1 cellular context compared by ENCODE assay signal in genomic region chr20:49187330-49188100, GRCh38.
A peak's percentile ranks its signal among the peaks of the same experiment; 100 is the strongest.
TF ChIP-seq lines count a peak whose summit lies in the region.

No MANE protein-coding gene starts in this region.

TF ChIP-seq in HepG2, 621 proteins besides CTCF, POLR2A, EP300 and RAD21 (continued from another document and continues in another):
- TF ChIP-seq AKNA (CRISPR knock-in tag; IDR thresholded peaks at IDR 0.05; ENCODE audit: borderline replicate concordance) (0 out of 2 replicates have a peak, but pooled peaks have one; percentile 42), PCBP1 (IDR thresholded peaks at IDR 0.05; ENCODE audit: borderline replicate concordance, low read depth, low read length) (peak; percentile 36; the same call in 1 of the 2 replicates), ZNF577 (CRISPR knock-in tag; IDR thresholded peaks at IDR 0.05; ENCODE audit: borderline replicate concordance, low read depth) (peak; percentile 29; the same call in 1 of the 2 replicates), ZNF441 (CRISPR knock-in tag; IDR thresholded peaks at IDR 0.05; ENCODE audit: borderline replicate concordance) (no peak), ZNF878 (CRISPR knock-in tag; IDR thresholded peaks at IDR 0.05) (0 out of 2 replicates have a peak, but pooled peaks have one; percentile 8), NKX3-1 (CRISPR knock-in tag; IDR thresholded peaks at IDR 0.05) (0 out of 2 replicates have a peak, but pooled peaks have one; percentile 23), SIN3A (IDR thresholded peaks at IDR 0.05; ENCODE audit: borderline replicate concordance, low read depth, low read length) (0 out of 2 replicates have a peak, but pooled peaks have one; percentile 8), THYN1 (CRISPR knock-in tag; IDR thresholded peaks at IDR 0.05; ENCODE audit: borderline replicate concordance, low read depth) (no peak), ZFP41 (CRISPR knock-in tag; IDR thresholded peaks at IDR 0.05; ENCODE audit: borderline replicate concordance) (peak; percentile 82; the same call in 1 of the 2 replicates), MLLT10 (CRISPR knock-in tag; IDR thresholded peaks at IDR 0.05) (peak; percentile 84; the same call in 1 of the 2 replicates), SIN3B (IDR thresholded peaks at IDR 0.05; ENCODE audit: low read length) (0 out of 2 replicates have a peak, but pooled peaks have one; percentile 3), SMAD9 (CRISPR knock-in tag; IDR thresholded peaks at IDR 0.05) (0 out of 2 replicates have a peak, but pooled peaks have one; percentile 37), SIX1 (CRISPR knock-in tag; IDR thresholded peaks at IDR 0.05; ENCODE audit: borderline replicate concordance) (no peak), ETV5 (CRISPR knock-in tag; IDR thresholded peaks at IDR 0.05; ENCODE audit: borderline replicate concordance) (0 out of 2 replicates have a peak, but pooled peaks have one; percentile 26), ZNF747 (CRISPR knock-in tag; IDR thresholded peaks at IDR 0.05; ENCODE audit: borderline replicate concordance) (peak; percentile 56; the same call in 1 of the 2 replicates), SMAD1 (CRISPR knock-in tag; IDR thresholded peaks at IDR 0.05; ENCODE audit: borderline replicate concordance, low read depth) (0 out of 2 replicates have a peak, but pooled peaks have one; percentile 81), ZBTB1 (CRISPR knock-in tag; IDR thresholded peaks at IDR 0.05; ENCODE audit: borderline replicate concordance) (no peak), ZSCAN31 (CRISPR knock-in tag; IDR thresholded peaks at IDR 0.05; ENCODE audit: low read depth) (0 out of 2 replicates have a peak, but pooled peaks have one; percentile 3), ZHX2 (IDR thresholded peaks at IDR 0.05; ENCODE audit: low read depth) (no peak), ZHX2 (CRISPR knock-in tag; IDR thresholded peaks at IDR 0.05; ENCODE audit: borderline replicate concordance) (0 out of 2 replicates have a peak, but pooled peaks have one; percentile 8), TCF7 (IDR thresholded peaks at IDR 0.05; ENCODE audit: low read depth) (peak; percentile 22; the same call in 1 of the 2 replicates), TMF1 (CRISPR knock-in tag; IDR thresholded peaks at IDR 0.05; ENCODE audit: low read depth) (no peak), ETS1 (CRISPR knock-in tag; IDR thresholded peaks at IDR 0.05) (0 out of 2 replicates have a peak, but pooled peaks have one; percentile 19), ZFP90 (CRISPR knock-in tag; IDR thresholded peaks at IDR 0.05; ENCODE audit: borderline replicate concordance) (0 out of 2 replicates have a peak, but pooled peaks have one; percentile 4), KDM5B (CRISPR knock-in tag; IDR thresholded peaks at IDR 0.05; ENCODE audit: borderline replicate concordance) (0 out of 2 replicates have a peak, but pooled peaks have one; percentile 13), ZNF30 (CRISPR knock-in tag; IDR thresholded peaks at IDR 0.05) (0 out of 2 replicates have a peak, but pooled peaks have one; percentile 67), THAP11 (CRISPR knock-in tag; IDR thresholded peaks at IDR 0.05) (0 out of 2 replicates have a peak, but pooled peaks have one; percentile 1), PAX8 (CRISPR knock-in tag; IDR thresholded peaks at IDR 0.05; ENCODE audit: borderline replicate concordance) (no peak), MXI1 (IDR thresholded peaks at IDR 0.05; ENCODE audit: borderline replicate concordance, low read depth, low read length) (0 out of 3 replicates have a peak, but pooled peaks have one; percentile 3), ZNF773 (CRISPR knock-in tag; IDR thresholded peaks at IDR 0.05; ENCODE audit: borderline replicate concordance) (peak; percentile 79; the same call in 1 of the 2 replicates), ELF4 (CRISPR knock-in tag; IDR thresholded peaks at IDR 0.05; ENCODE audit: borderline replicate concordance) (peak; percentile 62; the same call in 1 of the 2 replicates), ZNF337 (CRISPR knock-in tag; IDR thresholded peaks at IDR 0.05; ENCODE audit: borderline replicate concordance, low read depth) (no peak)
- TF ChIP-seq, protein P1, sequence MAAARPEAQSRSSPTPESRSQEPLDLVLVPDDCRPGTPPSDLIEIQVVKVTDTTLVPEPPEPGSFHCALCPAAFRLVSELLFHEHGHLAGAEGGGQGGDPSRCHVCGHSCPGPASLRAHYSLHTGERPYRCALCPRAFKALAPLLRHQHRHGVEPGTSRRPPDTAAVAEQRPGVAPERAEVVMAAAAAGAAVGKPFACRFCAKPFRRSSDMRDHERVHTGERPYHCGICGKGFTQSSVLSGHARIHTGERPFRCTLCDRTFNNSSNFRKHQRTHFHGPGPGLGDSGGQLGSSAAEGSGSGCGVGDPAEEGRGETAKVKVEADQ (CRISPR knock-in tag; IDR thresholded peaks at IDR 0.05; ENCODE audit: borderline replicate concordance) = no peak
- TF ChIP-seq, protein P2, sequence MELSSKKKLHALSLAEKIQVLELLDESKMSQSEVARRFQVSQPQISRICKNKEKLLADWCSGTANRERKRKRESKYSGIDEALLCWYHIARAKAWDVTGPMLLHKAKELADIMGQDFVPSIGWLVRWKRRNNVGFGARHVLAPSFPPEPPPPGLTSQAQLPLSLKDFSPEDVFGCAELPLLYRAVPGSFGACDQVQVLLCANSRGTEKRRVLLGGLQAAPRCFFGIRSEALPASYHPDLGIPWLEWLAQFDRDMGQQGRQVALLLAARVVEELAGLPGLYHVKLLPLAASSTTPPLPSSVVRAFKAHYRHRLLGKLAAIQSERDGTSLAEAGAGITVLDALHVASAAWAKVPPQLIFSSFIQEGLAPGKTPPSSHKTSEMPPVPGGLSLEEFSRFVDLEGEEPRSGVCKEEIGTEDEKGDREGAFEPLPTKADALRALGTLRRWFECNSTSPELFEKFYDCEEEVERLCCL (CRISPR knock-in tag; IDR thresholded peaks at IDR 0.05; ENCODE audit: borderline replicate concordance) = no peak
- TF ChIP-seq, protein P3, sequence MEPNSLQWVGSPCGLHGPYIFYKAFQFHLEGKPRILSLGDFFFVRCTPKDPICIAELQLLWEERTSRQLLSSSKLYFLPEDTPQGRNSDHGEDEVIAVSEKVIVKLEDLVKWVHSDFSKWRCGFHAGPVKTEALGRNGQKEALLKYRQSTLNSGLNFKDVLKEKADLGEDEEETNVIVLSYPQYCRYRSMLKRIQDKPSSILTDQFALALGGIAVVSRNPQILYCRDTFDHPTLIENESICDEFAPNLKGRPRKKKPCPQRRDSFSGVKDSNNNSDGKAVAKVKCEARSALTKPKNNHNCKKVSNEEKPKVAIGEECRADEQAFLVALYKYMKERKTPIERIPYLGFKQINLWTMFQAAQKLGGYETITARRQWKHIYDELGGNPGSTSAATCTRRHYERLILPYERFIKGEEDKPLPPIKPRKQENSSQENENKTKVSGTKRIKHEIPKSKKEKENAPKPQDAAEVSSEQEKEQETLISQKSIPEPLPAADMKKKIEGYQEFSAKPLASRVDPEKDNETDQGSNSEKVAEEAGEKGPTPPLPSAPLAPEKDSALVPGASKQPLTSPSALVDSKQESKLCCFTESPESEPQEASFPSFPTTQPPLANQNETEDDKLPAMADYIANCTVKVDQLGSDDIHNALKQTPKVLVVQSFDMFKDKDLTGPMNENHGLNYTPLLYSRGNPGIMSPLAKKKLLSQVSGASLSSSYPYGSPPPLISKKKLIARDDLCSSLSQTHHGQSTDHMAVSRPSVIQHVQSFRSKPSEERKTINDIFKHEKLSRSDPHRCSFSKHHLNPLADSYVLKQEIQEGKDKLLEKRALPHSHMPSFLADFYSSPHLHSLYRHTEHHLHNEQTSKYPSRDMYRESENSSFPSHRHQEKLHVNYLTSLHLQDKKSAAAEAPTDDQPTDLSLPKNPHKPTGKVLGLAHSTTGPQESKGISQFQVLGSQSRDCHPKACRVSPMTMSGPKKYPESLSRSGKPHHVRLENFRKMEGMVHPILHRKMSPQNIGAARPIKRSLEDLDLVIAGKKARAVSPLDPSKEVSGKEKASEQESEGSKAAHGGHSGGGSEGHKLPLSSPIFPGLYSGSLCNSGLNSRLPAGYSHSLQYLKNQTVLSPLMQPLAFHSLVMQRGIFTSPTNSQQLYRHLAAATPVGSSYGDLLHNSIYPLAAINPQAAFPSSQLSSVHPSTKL (CRISPR knock-in tag; IDR thresholded peaks at IDR 0.05) = no peak
- TF ChIP-seq, protein P4, sequence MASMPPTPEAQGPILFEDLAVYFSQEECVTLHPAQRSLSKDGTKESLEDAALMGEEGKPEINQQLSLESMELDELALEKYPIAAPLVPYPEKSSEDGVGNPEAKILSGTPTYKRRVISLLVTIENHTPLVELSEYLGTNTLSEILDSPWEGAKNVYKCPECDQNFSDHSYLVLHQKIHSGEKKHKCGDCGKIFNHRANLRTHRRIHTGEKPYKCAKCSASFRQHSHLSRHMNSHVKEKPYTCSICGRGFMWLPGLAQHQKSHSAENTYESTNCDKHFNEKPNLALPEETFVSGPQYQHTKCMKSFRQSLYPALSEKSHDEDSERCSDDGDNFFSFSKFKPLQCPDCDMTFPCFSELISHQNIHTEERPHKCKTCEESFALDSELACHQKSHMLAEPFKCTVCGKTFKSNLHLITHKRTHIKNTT (CRISPR knock-in tag; IDR thresholded peaks at IDR 0.05) = 0 out of 2 replicates have a peak, but pooled peaks have one; percentile 26
